14 cellular contexts compared by ENCODE assay signal in genomic region chr3:30683769-30684168, GRCh38.
DNase-seq lines count a peak whose midpoint lies in the region; ATAC-seq and TF ChIP-seq lines count a peak whose summit lies in the region.
"Had no signal": no experiment of that assay in that cellular context is flagged by ENCODE, and none has a peak within 500 bp of the region (broad histone marks: within the 10 kb centered on the region; RNA-seq: fewer than 3 reads in every experiment).

No MANE protein-coding gene starts in this region.

- H3K4me1 ChIP-seq in SK-N-SH (ENCODE audit: control insufficient read depth in 1 of 2, insufficient read depth in 2 of 2, low read depth in 1 of 2, low read length in 1 of 2) (peaks cover 26 to 61% of the 10 kb centered on the region in 2 experiments), PC-3 (ENCODE audit: insufficient read depth, low read length) (peaks cover 55% of the 10 kb centered on the region), sigmoid colon (peaks cover 0 to 100% (median 98%) of the 10 kb centered on the region in 4 donors)

- H3K79me2 ChIP-seq in SK-N-SH (ENCODE audit: insufficient read depth) (peaks cover 78% of the 10 kb centered on the region), PC-3 (ENCODE audit: low read length) (peaks cover 61% of the 10 kb centered on the region)

- H3F3A ChIP-seq in SK-N-SH (replicated peaks; ENCODE audit: insufficient read depth) (peaks cover 33% of the 10 kb centered on the region), PC-3 (ENCODE audit: low read length, unreplicated experiment) (peaks cover 15% of the 10 kb centered on the region)

- H2AFZ ChIP-seq in SK-N-SH (ENCODE audit: low read depth): no peak overlapping the region
- no peak overlapping the region for H2AFZ ChIP-seq in PC-3 (ENCODE audit: low read length)
- H2AFZ ChIP-seq: neural progenitor cell had no signal

- no TSS peak for BruUV-seq in PC-3 (replicated peaks; lab: Mats Ljungman, UMichigan)

- WGBS in SK-N-SH (ENCODE audit: low lambda C conversion rate): 81% methylated on average over 2 of the region's 3 CpGs
- 80 to 92% methylated on average over 3 of the region's 3 CpGs for WGBS in sigmoid colon, 2 donors

- H3K4me1 Mint-ChIP-seq in central memory CD8-positive, alpha-beta T cell: peaks cover 74% of the 10 kb centered on the region

- DNase-seq in SK-N-SH (no peak), PC-3 (peak; percentile 49), sigmoid colon (no peak), KG1 (lab: John Stamatoyannopoulos, UW) (no peak), WERI-Rb-1 (no peak)
- no peak for DNase-seq in central memory CD8-positive, alpha-beta T cell (ENCODE audit: low spot score in 2 of 2)
- DNase-seq: central memory CD4-positive, alpha-beta T cell; substantia nigra had no signal

- H3K9me2 ChIP-seq in SK-N-SH (no peaks in the 10 kb centered on the region), PC-3 (replicated peaks; ENCODE audit: low read length) (no peaks in the 10 kb centered on the region)

- H3K4me2 ChIP-seq in SK-N-SH (0 out of 2 replicates have a peak overlapping the region, but pooled peaks have one; percentile 4), PC-3 (ENCODE audit: low read length) (no peak overlapping the region)
- H3K4me2 ChIP-seq: neural progenitor cell had no signal

- TF ChIP-seq RAD21 in SK-N-SH (IDR thresholded peaks at IDR 0.05; ENCODE audit: low read length): no peak

- no peak overlapping the region for H3K4me3 Mint-ChIP-seq in central memory CD8-positive, alpha-beta T cell
- H3K4me3 Mint-ChIP-seq: neural progenitor cell had no signal

- peak overlapping the region; percentile 72 for H3K27ac Mint-ChIP-seq in central memory CD8-positive, alpha-beta T cell (ENCODE audit: low read depth)
- H3K27ac Mint-ChIP-seq: neural progenitor cell had no signal

- H3K9me3 ChIP-seq in SK-N-SH: no peaks in the 10 kb centered on the region
- no peaks in the 10 kb centered on the region for H3K9me3 ChIP-seq in PC-3 (ENCODE audit: low read length)
- H3K9me3 ChIP-seq in sigmoid colon: no peaks in the 10 kb centered on the region
- H3K9me3 ChIP-seq in WERI-Rb-1 (ENCODE audit: severe bottlenecking): no peaks in the 10 kb centered on the region

- H3K9ac ChIP-seq in SK-N-SH (no peak overlapping the region), PC-3 (ENCODE audit: low read length) (no peak overlapping the region)
- H3K9ac ChIP-seq: neural progenitor cell had no signal

- CTCF ChIA-PET in SK-N-SH (lab: Yijun Ruan, JAX) (interaction anchor here (1.0 kb wide), 1 partner anchor 642 kb away, joined by 4 read pairs; no protein-coding TSS in a partner anchor), PC-3 (lab: Charles Lee) (no interaction called here)

- intact Hi-C loops in PC-3 (cut with micrococcal nuclease): loop anchor here (10.0 kb wide), 1 partner anchor 399 kb away; no protein-coding TSS in a partner anchor
- intact Hi-C loops in sigmoid colon (cut with DNase I): no loop called here

- no peak for TF ChIP-seq EP300 in SK-N-SH (IDR thresholded peaks at IDR 0.05; ENCODE audit: borderline replicate concordance in 1 of 2, low read depth in 1 of 2, low read length in 1 of 2)
- TF ChIP-seq EP300 in sigmoid colon (IDR thresholded peaks at IDR 0.05): no peak

- no peak for TF ChIP-seq POLR2A in sigmoid colon (IDR thresholded peaks at IDR 0.05)

- ATAC-seq in SK-N-SH treated with all-trans-retinoic acid at 6 μM for 48 hours: no peak
- no peak for ATAC-seq in PC-3
- ATAC-seq in central memory CD8-positive, alpha-beta T cell (replicated peaks; ENCODE audit: extremely low read depth, poor library complexity, severe bottlenecking): no peak
- no peak for ATAC-seq in HG02852 (IDR thresholded peaks at IDR 0.05; ENCODE audit: unreplicated experiment)
- ATAC-seq: Right ventricle myocardium inferior, sciatic nerve had no signal

- H3K36me3 ChIP-seq in SK-N-SH (replicated peaks in 1 of 2; ENCODE audit: control insufficient read depth in 1 of 2, insufficient read depth in 2 of 2, low read length in 1 of 2) (peaks cover 6 to 47% of the 10 kb centered on the region in 2 experiments), PC-3 (ENCODE audit: low read depth, low read length) (peaks cover 59% of the 10 kb centered on the region), sigmoid colon (peaks cover 0 to 28% (median 17%) of the 10 kb centered on the region in 4 donors), WERI-Rb-1 (no peaks in the 10 kb centered on the region)
- H3K36me3 ChIP-seq: neural progenitor cell had no signal

- peaks cover 61% of the 10 kb centered on the region for H3K36me3 Mint-ChIP-seq in central memory CD8-positive, alpha-beta T cell (ENCODE audit: insufficient read depth)

- no peaks in the 10 kb centered on the region for H3K9me3 Mint-ChIP-seq in central memory CD8-positive, alpha-beta T cell
- H3K9me3 Mint-ChIP-seq: neural progenitor cell had no signal

- H3K27ac ChIP-seq in SK-N-SH (ENCODE audit: low read depth in 2 of 2, low read length in 1 of 2): no peak overlapping the region
- H3K27ac ChIP-seq in PC-3 (ENCODE audit: low read length): no peak overlapping the region
- peak overlapping the region in 3 of 4 donors; percentile 70 to 83 (median 78) for H3K27ac ChIP-seq in sigmoid colon
- no peak overlapping the region for H3K27ac ChIP-seq in WERI-Rb-1
- H3K27ac ChIP-seq: 22Rv1, neural progenitor cell had no signal

- H4K20me1 ChIP-seq in SK-N-SH (ENCODE audit: insufficient read depth) (no peaks in the 10 kb centered on the region), PC-3 (ENCODE audit: low read length) (no peaks in the 10 kb centered on the region)

- no peaks in the 10 kb centered on the region for H3K27me3 Mint-ChIP-seq in central memory CD8-positive, alpha-beta T cell

- no peak overlapping the region for H3K4me3 ChIP-seq in SK-N-SH (ENCODE audit: low read depth in 2 of 2, low read length in 1 of 2)
- H3K4me3 ChIP-seq in PC-3 (ENCODE audit: low read length): no peak overlapping the region
- no peak overlapping the region for H3K4me3 ChIP-seq in sigmoid colon
- H3K4me3 ChIP-seq in WERI-Rb-1 (ENCODE audit: low read depth, low read length): no peak overlapping the region
- H3K4me3 ChIP-seq: neural progenitor cell had no signal

- POLR2A ChIA-PET in SK-N-SH (lab: Yijun Ruan, JAX) (no interaction called here), PC-3 (lab: Charles Lee; ENCODE audit: unreplicated experiment) (no interaction called here)

- TF ChIP-seq CTCF in SK-N-SH (IDR thresholded peaks at IDR 0.05) (no peak), PC-3 (conservative IDR thresholded peaks at IDR 0.05; ENCODE audit: low read depth, low read length) (no peak), sigmoid colon (IDR thresholded peaks at IDR 0.05) (no peak), WERI-Rb-1 (IDR thresholded peaks at IDR 0.05; ENCODE audit: low read depth, low read length) (no peak)

- no peaks in the 10 kb centered on the region for H3K27me3 ChIP-seq in SK-N-SH (ENCODE audit: insufficient read depth)
- H3K27me3 ChIP-seq in PC-3 (ENCODE audit: low read length): no peaks in the 10 kb centered on the region
- no peaks in the 10 kb centered on the region for H3K27me3 ChIP-seq in sigmoid colon
- H3K27me3 ChIP-seq in WERI-Rb-1 (ENCODE audit: insufficient read depth, low read depth, severe bottlenecking): no peaks in the 10 kb centered on the region
- H3K27me3 ChIP-seq: neural progenitor cell had no signal

TF ChIP-seq in SK-N-SH, 30 proteins besides CTCF, POLR2A, EP300 and RAD21 (continues in another document):
- TF ChIP-seq TAF1 (IDR thresholded peaks at IDR 0.05; ENCODE audit: borderline replicate concordance, low read depth, low read length) (no peak), RXRA (IDR thresholded peaks at IDR 0.05; ENCODE audit: borderline replicate concordance, low read depth) (no peak), FOXM1 (IDR thresholded peaks at IDR 0.05; ENCODE audit: low read depth) (no peak), USF1 (IDR thresholded peaks at IDR 0.05; ENCODE audit: borderline replicate concordance, low read depth) (no peak), GABPA (IDR thresholded peaks at IDR 0.05; ENCODE audit: low read depth) (no peak), RCOR1 (IDR thresholded peaks at IDR 0.05; ENCODE audit: low read length) (no peak), MEF2A (IDR thresholded peaks at IDR 0.05; ENCODE audit: borderline replicate concordance, low read depth) (no peak), NFIC (IDR thresholded peaks at IDR 0.05; ENCODE audit: borderline replicate concordance) (no peak), POLR2AphosphoS5 (IDR thresholded peaks at IDR 0.05; ENCODE audit: low read depth, low read length) (no peak)

TF ChIP-seq in SK-N-SH treated with all-trans-retinoic acid at 6 μM for 48 hours, 23 proteins besides CTCF, POLR2A, EP300 and RAD21 (continues in another document):
- TF ChIP-seq ESRRG (CRISPR knock-in tag; IDR thresholded peaks at IDR 0.05) (no peak), ZFP3 (CRISPR knock-in tag; IDR thresholded peaks at IDR 0.05) (no peak), RARB (CRISPR knock-in tag; IDR thresholded peaks at IDR 0.05) (no peak), BACH2 (CRISPR knock-in tag; IDR thresholded peaks at IDR 0.05; ENCODE audit: borderline replicate concordance) (no peak), CSRNP3 (CRISPR knock-in tag; IDR thresholded peaks at IDR 0.05) (no peak), TCF4 (CRISPR knock-in tag; IDR thresholded peaks at IDR 0.05; ENCODE audit: borderline replicate concordance) (no peak)

Comparison
In these comparisons a context has a peak if more than half of its experiments do, and no peak if none do; other contexts are left out.
1. H3K27ac ChIP-seq: peak in sigmoid colon (3 of 4); none in SK-N-SH (0 of 2), PC-3 (single experiment) and WERI-Rb-1 (single experiment).